In genomic region chr1:19949016-19949415, GRCh38 we compare ENCODE assay signal across 15 cellular contexts. TPM values are rescaled to one million over a fixed set of nuclear protein-coding genes. Genes with fewer than 3 reads are reported as not detected.
DNase-seq lines count a peak whose midpoint lies in the region; ATAC-seq and TF ChIP-seq lines count a peak whose summit lies in the region.
"Had no signal": no experiment of that assay in that cellular context is flagged by ENCODE, and none has a peak within 500 bp of the region (broad histone marks: within the 10 kb centered on the region; RNA-seq: fewer than 3 reads in every experiment).

No MANE protein-coding gene starts in this region.

- no peaks in the 10 kb centered on the region for H3K9me3 Mint-ChIP-seq in activated CD4-positive, alpha-beta T cell treated with anti-CD3 and anti-CD28 coated beads, Interleukin-2, amount 10 ng/mL, durations not matched to agents 7 days and 5 days

- ATAC-seq in HG03442 (IDR thresholded peaks at IDR 0.05; ENCODE audit: unreplicated experiment), result no peak

- CTCF ChIA-PET in AG04450 (lab: Charles Lee), result interaction anchor here (1.1 kb wide), 2 partner anchors 31 to 263 kb away, joined by 3 to 4 read pairs; no protein-coding TSS in a partner anchor
- CTCF ChIA-PET in activated CD4-positive, alpha-beta T cell treated with anti-CD3 and anti-CD28 coated beads, Interleukin-2, amount 10 ng/mL, durations not matched to agents 7 days and 5 days (lab: Charles Lee), result no interaction called here

- H3K27ac Mint-ChIP-seq in activated CD4-positive, alpha-beta T cell treated with anti-CD3 and anti-CD28 coated beads, Interleukin-2, amount 10 ng/mL, durations not matched to agents 7 days and 5 days, result no peak overlapping the region

- H3K9me3 ChIP-seq in AG04450 (ENCODE audit: control insufficient read depth, insufficient read depth, low read length), result peaks cover 5% of the 10 kb centered on the region; the same call in 1 of the 2 replicates
- H3K9me3 ChIP-seq: ascending aorta had no signal

- peaks cover 17% of the 10 kb centered on the region for H3K27me3 ChIP-seq in AG04450 (ENCODE audit: control insufficient read depth, insufficient read depth, low read length)
- H3K27me3 ChIP-seq: ascending aorta had no signal

- no peaks in the 10 kb centered on the region for H3K36me3 Mint-ChIP-seq in activated CD4-positive, alpha-beta T cell treated with anti-CD3 and anti-CD28 coated beads, Interleukin-2, amount 10 ng/mL, durations not matched to agents 7 days and 5 days (ENCODE audit: low read depth)

- TF ChIP-seq CTCF in AG04450 (IDR thresholded peaks at IDR 0.05; ENCODE audit: low read depth, low read length), result no peak
- no peak for TF ChIP-seq CTCF in HFF-Myc (IDR thresholded peaks at IDR 0.05; ENCODE audit: low read depth, low read length, missing control alignments)

- no peaks in the 10 kb centered on the region for H3K4me1 Mint-ChIP-seq in activated CD4-positive, alpha-beta T cell treated with anti-CD3 and anti-CD28 coated beads, Interleukin-2, amount 10 ng/mL, durations not matched to agents 7 days and 5 days

- POLR2A ChIA-PET in AG04450 (lab: Yijun Ruan, JAX), result no interaction called here
- POLR2A ChIA-PET in activated CD4-positive, alpha-beta T cell treated with anti-CD3 and anti-CD28 coated beads, Interleukin-2, amount 10 ng/mL, durations not matched to agents 7 days and 5 days (lab: Charles Lee), result no interaction called here

- H3K4me3 ChIP-seq in AG04450 (ENCODE audit: low read depth, low read length), result no peak overlapping the region
- H3K4me3 ChIP-seq in HFF-Myc (replicated peaks; ENCODE audit: low read depth, low read length), result no peak overlapping the region
- H3K4me3 ChIP-seq: ascending aorta, skin epidermis had no signal

- H3K27ac ChIP-seq in AG04450 (ENCODE audit: low read depth, low read length), result no peak overlapping the region
- H3K27ac ChIP-seq: ascending aorta, HL-60, skin epidermis had no signal

- H3K4me3 Mint-ChIP-seq in activated CD4-positive, alpha-beta T cell treated with anti-CD3 and anti-CD28 coated beads, Interleukin-2, amount 10 ng/mL, durations not matched to agents 7 days and 5 days, result no peak overlapping the region

- H3K27me3 Mint-ChIP-seq in activated CD4-positive, alpha-beta T cell treated with anti-CD3 and anti-CD28 coated beads, Interleukin-2, amount 10 ng/mL, durations not matched to agents 7 days and 5 days, result peaks cover 18% of the 10 kb centered on the region

- DNase-seq in AG04450 (ENCODE audit: low read depth, low spot score) (peak; percentile 16), HFF-Myc (ENCODE audit: extremely low read depth, low read depth) (peak; percentile 41), amniotic stem cell (lab: John Stamatoyannopoulos, UW) (peak; percentile 61), hepatic stellate cell (ENCODE audit: low spot score) (peak; percentile 35), hypothalamus (lab: John Stamatoyannopoulos, UW) (no peak)
- DNase-seq in activated CD4-positive, alpha-beta T cell treated with anti-CD3 and anti-CD28 coated beads, Interleukin-2, amount 10 ng/mL, durations not matched to agents 7 days and 5 days, result no peak
- no peak for DNase-seq in activated CD4-positive, alpha-beta T cell treated with anti-CD3 and anti-CD28 coated beads for 4 hours
- DNase-seq: NCI-H146; NK-92 treated with Interleukin-12 subunit alpha and Interleukin-12 subunit beta, amount 100 ng/mL, for 24 hours; T-helper 9 cell had no signal

RNA-seq across cellular contexts. Expression of gene PLA2G2E, which starts 25.6 kb away (rescaled TPM):
- polyA plus RNA-seq in AG04450 (2011; rRNA removed), result not detected in 2 replicates
- polyA minus RNA-seq in AG04450 (2011; rRNA and poly(A)+ RNA removed), result not detected in 2 replicates
- not detected for total RNA-seq in activated CD4-positive, alpha-beta T cell treated with anti-CD3 and anti-CD28 coated beads, Interleukin-2, amount 10 ng/mL, durations not matched to agents 7 days and 5 days
- total RNA-seq: ascending aorta, mononuclear cell had no signal

RNA-seq across cellular contexts. Expression of gene PLA2G2A, which starts 30.4 kb away (rescaled TPM):
- polyA plus RNA-seq in AG04450 (2011; rRNA removed), result not detected in 2 replicates
- polyA minus RNA-seq in AG04450 (2011; rRNA and poly(A)+ RNA removed), result not detected in 2 replicates
- not detected for total RNA-seq in activated CD4-positive, alpha-beta T cell treated with anti-CD3 and anti-CD28 coated beads, Interleukin-2, amount 10 ng/mL, durations not matched to agents 7 days and 5 days
- total RNA-seq: mononuclear cell had no signal

Comparison
In these comparisons a context has a peak if more than half of its experiments do, and no peak if none do; other contexts are left out.
1. DNase-seq: peak in AG04450 (single experiment), HFF-Myc (single experiment), amniotic stem cell (single experiment) and hepatic stellate cell (single experiment); none in hypothalamus (0 of 51), activated CD4-positive, alpha-beta T cell treated with anti-CD3 and anti-CD28 coated beads, Interleukin-2, amount 10 ng/mL, durations not matched to agents 7 days and 5 days (single experiment) and activated CD4-positive, alpha-beta T cell treated with anti-CD3 and anti-CD28 coated beads for 4 hours (0 of 2).